ENCODE assay signal across 15 cellular contexts in genomic region chr9:744790-745456, GRCh38.
DNase-seq lines count a peak whose midpoint lies in the region; ATAC-seq and TF ChIP-seq lines count a peak whose summit lies in the region.
"Had no signal": no experiment of that assay in that cellular context is flagged by ENCODE, and none has a peak within 500 bp of the region (broad histone marks: within the 10 kb centered on the region; RNA-seq: fewer than 3 reads in every experiment).

No MANE protein-coding gene starts in this region.

- intact Hi-C loops in gastrocnemius medialis (cut with DNase I; ENCODE audit: low total_unique reads), result loop anchor here (2.0 kb wide), 1 partner anchor 50 kb away; no protein-coding TSS in a partner anchor

- no peak for TF ChIP-seq POLR2A in gastrocnemius medialis (IDR thresholded peaks at IDR 0.05)

- H3K9me3 ChIP-seq in gastrocnemius medialis, result no peaks in the 10 kb centered on the region
- H3K9me3 ChIP-seq: spleen had no signal

- H3K36me3 ChIP-seq in gastrocnemius medialis (peaks cover 0 to 27% of the 10 kb centered on the region in 2 donors), H7 (replicated peaks; ENCODE audit: control insufficient read depth, insufficient read depth, low read length) (peaks cover 9% of the 10 kb centered on the region)

- peaks cover 36% of the 10 kb centered on the region in 2 donors for H3K4me1 ChIP-seq in gastrocnemius medialis

- peak overlapping the region; percentile 34 for H3K27ac ChIP-seq in cingulate gyrus (ENCODE audit: low read depth, low read length)
- H3K27ac ChIP-seq in gastrocnemius medialis, result peak overlapping the region; percentile 79 to 88 (median 80)
- H3K27ac ChIP-seq: spleen had no signal

- peak; percentile 82 for ATAC-seq in left lobe of liver
- peak; percentile 90 to 97 for ATAC-seq in gastrocnemius medialis
- ATAC-seq in HG02678 (IDR thresholded peaks at IDR 0.05; ENCODE audit: unreplicated experiment), result no peak
- ATAC-seq: K562; naive thymus-derived CD4-positive, alpha-beta T cell had no signal

- no peak for TF ChIP-seq CTCF in gastrocnemius medialis (IDR thresholded peaks at IDR 0.05 in 4 of 5, conservative IDR thresholded peaks at IDR 0.05 in 1 of 5)

- no peak overlapping the region for H3K4me3 ChIP-seq in gastrocnemius medialis
- no peak overlapping the region for H3K4me3 ChIP-seq in H7 (ENCODE audit: insufficient read depth, low read depth, low read length)
- H3K4me3 ChIP-seq: K562, spleen had no signal

- in situ Hi-C loops in G401 (cut with HindIII; ENCODE audit: low sequenced_read_pairs), result no loop called here
- in situ Hi-C loops in gastrocnemius medialis (cut with MboI; ENCODE audit: low sequenced_read_pairs in 4 of 4), result no loop called here

- DNase-seq in G401 (ENCODE audit: low spot score) (peak; percentile 95), left lobe of liver (ENCODE audit: low spot score) (peak; percentile 97), gastrocnemius medialis (peak; percentile 89 to 96), occipital lobe (lab: John Stamatoyannopoulos, UW) (no peak), H7 (no peak)
- no peak for DNase-seq in activated naive CD4-positive, alpha-beta T cell (lab: John Stamatoyannopoulos, UW)
- DNase-seq: activated naive CD4-positive, alpha-beta T cell treated with anti-CD3 and anti-CD28 coated beads, Interleukin-2, amount 10 ng/mL, durations not matched to agents 7 days and 5 days; naive thymus-derived CD4-positive, alpha-beta T cell; NCI-H187; NCI-H774; SIG-M5; spleen had no signal

- no peaks in the 10 kb centered on the region for H3K27me3 ChIP-seq in gastrocnemius medialis
- no peaks in the 10 kb centered on the region for H3K27me3 ChIP-seq in H7 (ENCODE audit: control insufficient read depth, insufficient read depth, low read length)
- H3K27me3 ChIP-seq: spleen had no signal

Comparison
In these comparisons a context has a peak if more than half of its experiments do, and no peak if none do; other contexts are left out.
1. DNase-seq: peak in G401 (single experiment), left lobe of liver (single experiment) and gastrocnemius medialis (2 of 2); none in activated naive CD4-positive, alpha-beta T cell (0 of 4), occipital lobe (single experiment) and H7 (single experiment).